1 cellular context compared by ENCODE assay signal in the genomic region with DNA sequence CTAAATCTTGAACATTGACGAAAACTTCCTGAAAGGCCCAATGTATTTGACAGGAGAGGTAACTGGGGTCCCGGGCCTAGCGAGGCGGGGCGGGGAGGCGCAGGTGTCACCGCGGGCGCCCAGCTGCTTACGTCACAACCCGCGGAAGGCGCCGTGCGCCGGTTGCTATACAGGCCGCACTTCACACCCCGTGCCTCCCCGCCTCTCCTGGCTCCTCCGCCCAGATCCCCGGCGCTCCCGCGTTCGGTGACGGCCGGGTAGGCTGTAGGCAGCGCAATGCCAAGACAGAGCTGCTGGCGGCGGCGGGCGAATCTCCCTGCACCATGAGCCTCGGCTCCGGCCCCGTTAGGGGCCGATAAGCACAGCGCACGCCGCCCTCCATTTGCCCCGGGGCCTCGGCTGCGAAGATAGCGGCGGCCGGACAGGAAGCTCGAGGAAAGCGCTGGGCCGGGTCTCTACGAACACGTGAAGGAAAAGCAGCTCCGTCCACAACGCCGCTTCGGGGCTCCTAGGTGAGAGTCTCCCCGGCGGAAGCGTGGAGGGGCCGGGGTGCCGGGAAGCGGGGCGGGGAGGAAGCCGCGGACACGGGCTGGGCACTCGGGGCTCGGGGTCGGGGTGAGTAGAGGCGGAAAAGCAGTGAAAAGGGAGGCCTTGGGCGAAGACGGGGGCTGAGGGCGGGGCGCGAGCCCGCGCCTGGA.
TF ChIP-seq lines count a peak whose summit lies in the region.

A gene with protein sequence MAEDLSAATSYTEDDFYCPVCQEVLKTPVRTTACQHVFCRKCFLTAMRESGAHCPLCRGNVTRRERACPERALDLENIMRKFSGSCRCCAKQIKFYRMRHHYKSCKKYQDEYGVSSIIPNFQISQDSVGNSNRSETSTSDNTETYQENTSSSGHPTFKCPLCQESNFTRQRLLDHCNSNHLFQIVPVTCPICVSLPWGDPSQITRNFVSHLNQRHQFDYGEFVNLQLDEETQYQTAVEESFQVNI (plus strand): TSS at position 151 of the 698 bp plus-strand sequence. CDS start 903 bp downstream, outside the sequence.

TF ChIP-seq in K562, 482 proteins besides CTCF, POLR2A, EP300 and RAD21 (continued from another document and continues in another):
- TF ChIP-seq, protein P1, sequence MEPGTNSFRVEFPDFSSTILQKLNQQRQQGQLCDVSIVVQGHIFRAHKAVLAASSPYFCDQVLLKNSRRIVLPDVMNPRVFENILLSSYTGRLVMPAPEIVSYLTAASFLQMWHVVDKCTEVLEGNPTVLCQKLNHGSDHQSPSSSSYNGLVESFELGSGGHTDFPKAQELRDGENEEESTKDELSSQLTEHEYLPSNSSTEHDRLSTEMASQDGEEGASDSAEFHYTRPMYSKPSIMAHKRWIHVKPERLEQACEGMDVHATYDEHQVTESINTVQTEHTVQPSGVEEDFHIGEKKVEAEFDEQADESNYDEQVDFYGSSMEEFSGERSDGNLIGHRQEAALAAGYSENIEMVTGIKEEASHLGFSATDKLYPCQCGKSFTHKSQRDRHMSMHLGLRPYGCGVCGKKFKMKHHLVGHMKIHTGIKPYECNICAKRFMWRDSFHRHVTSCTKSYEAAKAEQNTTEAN (CRISPR knock-in tag; IDR thresholded peaks at IDR 0.05) = no peak
- TF ChIP-seq MEF2A (IDR thresholded peaks at IDR 0.05; ENCODE audit: control insufficient read depth, low read depth, low read length) (no peak), HDAC3 (IDR thresholded peaks at IDR 0.05; ENCODE audit: borderline replicate concordance, partially characterized antibody) (no peak), MAFG (tag; conservative IDR thresholded peaks at IDR 0.05) (no peak), NR4A1 (CRISPR knock-in tag; IDR thresholded peaks at IDR 0.05) (no peak), NR4A1 (tag; IDR thresholded peaks at IDR 0.05) (peak; percentile 76), ZNF561 (CRISPR knock-in tag; conservative IDR thresholded peaks at IDR 0.05) (no peak), TEAD1 (CRISPR knock-in tag; IDR thresholded peaks at IDR 0.05) (peak in 1 of 2 experiments; percentile 69; a peak in 1 of 4 replicates), GATAD2B (IDR thresholded peaks at IDR 0.05; ENCODE audit: borderline replicate concordance) (no peak), ZNF217 (CRISPR knock-in tag; IDR thresholded peaks at IDR 0.05) (no peak), KLF6 (CRISPR knock-in tag; IDR thresholded peaks at IDR 0.05; ENCODE audit: borderline replicate concordance) (no peak), ZSCAN32 (CRISPR knock-in tag; IDR thresholded peaks at IDR 0.05) (no peak), PHB (CRISPR knock-in tag; IDR thresholded peaks at IDR 0.05) (0 out of 2 replicates have a peak, but pooled peaks have one; percentile 60), ZNF316 (IDR thresholded peaks at IDR 0.05) (no peak), GTF2E2 (tag; IDR thresholded peaks at IDR 0.05) (peak; percentile 93; the same call in 1 of the 2 replicates), MTF1 (CRISPR knock-in tag; IDR thresholded peaks at IDR 0.05; ENCODE audit: borderline replicate concordance) (no peak), KLF1 (tag; IDR thresholded peaks at IDR 0.05) (peak; percentile 86), SREBF2 (CRISPR knock-in tag; IDR thresholded peaks at IDR 0.05) (peak; percentile 92; the same call in 1 of the 2 replicates), NCOA4 (IDR thresholded peaks at IDR 0.05; ENCODE audit: partially characterized antibody) (no peak), FOXJ2 (tag; IDR thresholded peaks at IDR 0.05) (no peak), KAT2B (IDR thresholded peaks at IDR 0.05; ENCODE audit: low read depth, low read length) (no peak), ZNF830 (CRISPR knock-in tag; IDR thresholded peaks at IDR 0.05) (0 out of 2 replicates have a peak, but pooled peaks have one; percentile 50), IRF2 (CRISPR knock-in tag; IDR thresholded peaks at IDR 0.05) (no peak), POLR2G (IDR thresholded peaks at IDR 0.05; ENCODE audit: low read depth, low read length) (peak; percentile 95), TAF7 (tag; IDR thresholded peaks at IDR 0.05) (0 out of 2 replicates have a peak, but pooled peaks have one; percentile 62), HNRNPLL (IDR thresholded peaks at IDR 0.05; ENCODE audit: low read depth, low read length, poor library complexity, severe bottlenecking) (peak; percentile 87), ZNF584 (CRISPR knock-in tag; IDR thresholded peaks at IDR 0.05; ENCODE audit: low read depth) (0 out of 2 replicates have a peak, but pooled peaks have one; percentile 25), SPI1 (IDR thresholded peaks at IDR 0.05; ENCODE audit: borderline replicate concordance, low read depth, low read length) (no peak), ZNF583 (CRISPR knock-in tag; IDR thresholded peaks at IDR 0.05) (no peak), YY1 (IDR thresholded peaks at IDR 0.05; ENCODE audit: borderline replicate concordance in 1 of 3, control insufficient read depth in 1 of 3, extremely low read depth in 1 of 3, insufficient read depth in 3 of 3, insufficient read length in 1 of 3, insufficient replicate concordance in 2 of 3, low read depth in 1 of 3, low read length in 2 of 3) (peak in 1 of 3 experiments; percentile 51), TBP (optimal IDR thresholded peaks at IDR 0.05; ENCODE audit: low read depth, low read length) (peak; percentile 45), GABPB1 (CRISPR knock-in tag; IDR thresholded peaks at IDR 0.05) (peak; percentile 62; the same call in 1 of the 2 replicates), BRD9 (IDR thresholded peaks at IDR 0.05; ENCODE audit: low read depth, partially characterized antibody) (no peak), FOXM1 (IDR thresholded peaks at IDR 0.05; ENCODE audit: low read depth) (no peak), FOXM1 (CRISPR knock-in tag; IDR thresholded peaks at IDR 0.05; ENCODE audit: low read depth) (peak; percentile 62; the same call in 1 of the 2 replicates), CHCHD3 (CRISPR knock-in tag; IDR thresholded peaks at IDR 0.05) (no peak), TBL1XR1 (IDR thresholded peaks at IDR 0.05; ENCODE audit: low read length in 2 of 2) (0 out of 4 replicates have a peak, but pooled peaks of 1 of the 2 experiments have one; percentile 28), ZNF57 (CRISPR knock-in tag; IDR thresholded peaks at IDR 0.05) (no peak), SMARCA4 (IDR thresholded peaks at IDR 0.05) (no peak), ZNF134 (CRISPR knock-in tag; conservative IDR thresholded peaks at IDR 0.05) (no peak), CREB3L1 (IDR thresholded peaks at IDR 0.05; ENCODE audit: borderline replicate concordance, low read depth) (peak; percentile 81; the same call in 1 of the 2 replicates)
- TF ChIP-seq, protein P2, sequence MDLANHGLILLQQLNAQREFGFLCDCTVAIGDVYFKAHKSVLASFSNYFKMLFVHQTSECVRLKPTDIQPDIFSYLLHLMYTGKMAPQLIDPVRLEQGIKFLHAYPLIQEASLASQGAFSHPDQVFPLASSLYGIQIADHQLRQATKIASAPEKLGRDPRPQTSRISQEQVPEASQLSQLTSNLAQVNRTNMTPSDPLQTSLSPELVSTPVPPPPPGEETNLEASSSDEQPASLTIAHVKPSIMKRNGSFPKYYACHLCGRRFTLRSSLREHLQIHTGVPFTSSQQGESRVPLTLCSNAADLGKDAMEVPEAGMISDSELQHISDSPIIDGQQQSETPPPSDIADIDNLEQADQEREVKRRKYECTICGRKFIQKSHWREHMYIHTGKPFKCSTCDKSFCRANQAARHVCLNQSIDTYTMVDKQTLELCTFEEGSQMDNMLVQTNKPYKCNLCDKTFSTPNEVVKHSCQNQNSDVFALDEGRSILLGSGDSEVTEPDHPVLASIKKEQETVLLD (IDR thresholded peaks at IDR 0.05) = no peak
- TF ChIP-seq, protein P3, sequence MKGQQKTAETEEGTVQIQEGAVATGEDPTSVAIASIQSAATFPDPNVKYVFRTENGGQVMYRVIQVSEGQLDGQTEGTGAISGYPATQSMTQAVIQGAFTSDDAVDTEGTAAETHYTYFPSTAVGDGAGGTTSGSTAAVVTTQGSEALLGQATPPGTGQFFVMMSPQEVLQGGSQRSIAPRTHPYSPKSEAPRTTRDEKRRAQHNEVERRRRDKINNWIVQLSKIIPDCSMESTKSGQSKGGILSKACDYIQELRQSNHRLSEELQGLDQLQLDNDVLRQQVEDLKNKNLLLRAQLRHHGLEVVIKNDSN (CRISPR knock-in tag; IDR thresholded peaks at IDR 0.05) = no peak
- TF ChIP-seq, protein P4, sequence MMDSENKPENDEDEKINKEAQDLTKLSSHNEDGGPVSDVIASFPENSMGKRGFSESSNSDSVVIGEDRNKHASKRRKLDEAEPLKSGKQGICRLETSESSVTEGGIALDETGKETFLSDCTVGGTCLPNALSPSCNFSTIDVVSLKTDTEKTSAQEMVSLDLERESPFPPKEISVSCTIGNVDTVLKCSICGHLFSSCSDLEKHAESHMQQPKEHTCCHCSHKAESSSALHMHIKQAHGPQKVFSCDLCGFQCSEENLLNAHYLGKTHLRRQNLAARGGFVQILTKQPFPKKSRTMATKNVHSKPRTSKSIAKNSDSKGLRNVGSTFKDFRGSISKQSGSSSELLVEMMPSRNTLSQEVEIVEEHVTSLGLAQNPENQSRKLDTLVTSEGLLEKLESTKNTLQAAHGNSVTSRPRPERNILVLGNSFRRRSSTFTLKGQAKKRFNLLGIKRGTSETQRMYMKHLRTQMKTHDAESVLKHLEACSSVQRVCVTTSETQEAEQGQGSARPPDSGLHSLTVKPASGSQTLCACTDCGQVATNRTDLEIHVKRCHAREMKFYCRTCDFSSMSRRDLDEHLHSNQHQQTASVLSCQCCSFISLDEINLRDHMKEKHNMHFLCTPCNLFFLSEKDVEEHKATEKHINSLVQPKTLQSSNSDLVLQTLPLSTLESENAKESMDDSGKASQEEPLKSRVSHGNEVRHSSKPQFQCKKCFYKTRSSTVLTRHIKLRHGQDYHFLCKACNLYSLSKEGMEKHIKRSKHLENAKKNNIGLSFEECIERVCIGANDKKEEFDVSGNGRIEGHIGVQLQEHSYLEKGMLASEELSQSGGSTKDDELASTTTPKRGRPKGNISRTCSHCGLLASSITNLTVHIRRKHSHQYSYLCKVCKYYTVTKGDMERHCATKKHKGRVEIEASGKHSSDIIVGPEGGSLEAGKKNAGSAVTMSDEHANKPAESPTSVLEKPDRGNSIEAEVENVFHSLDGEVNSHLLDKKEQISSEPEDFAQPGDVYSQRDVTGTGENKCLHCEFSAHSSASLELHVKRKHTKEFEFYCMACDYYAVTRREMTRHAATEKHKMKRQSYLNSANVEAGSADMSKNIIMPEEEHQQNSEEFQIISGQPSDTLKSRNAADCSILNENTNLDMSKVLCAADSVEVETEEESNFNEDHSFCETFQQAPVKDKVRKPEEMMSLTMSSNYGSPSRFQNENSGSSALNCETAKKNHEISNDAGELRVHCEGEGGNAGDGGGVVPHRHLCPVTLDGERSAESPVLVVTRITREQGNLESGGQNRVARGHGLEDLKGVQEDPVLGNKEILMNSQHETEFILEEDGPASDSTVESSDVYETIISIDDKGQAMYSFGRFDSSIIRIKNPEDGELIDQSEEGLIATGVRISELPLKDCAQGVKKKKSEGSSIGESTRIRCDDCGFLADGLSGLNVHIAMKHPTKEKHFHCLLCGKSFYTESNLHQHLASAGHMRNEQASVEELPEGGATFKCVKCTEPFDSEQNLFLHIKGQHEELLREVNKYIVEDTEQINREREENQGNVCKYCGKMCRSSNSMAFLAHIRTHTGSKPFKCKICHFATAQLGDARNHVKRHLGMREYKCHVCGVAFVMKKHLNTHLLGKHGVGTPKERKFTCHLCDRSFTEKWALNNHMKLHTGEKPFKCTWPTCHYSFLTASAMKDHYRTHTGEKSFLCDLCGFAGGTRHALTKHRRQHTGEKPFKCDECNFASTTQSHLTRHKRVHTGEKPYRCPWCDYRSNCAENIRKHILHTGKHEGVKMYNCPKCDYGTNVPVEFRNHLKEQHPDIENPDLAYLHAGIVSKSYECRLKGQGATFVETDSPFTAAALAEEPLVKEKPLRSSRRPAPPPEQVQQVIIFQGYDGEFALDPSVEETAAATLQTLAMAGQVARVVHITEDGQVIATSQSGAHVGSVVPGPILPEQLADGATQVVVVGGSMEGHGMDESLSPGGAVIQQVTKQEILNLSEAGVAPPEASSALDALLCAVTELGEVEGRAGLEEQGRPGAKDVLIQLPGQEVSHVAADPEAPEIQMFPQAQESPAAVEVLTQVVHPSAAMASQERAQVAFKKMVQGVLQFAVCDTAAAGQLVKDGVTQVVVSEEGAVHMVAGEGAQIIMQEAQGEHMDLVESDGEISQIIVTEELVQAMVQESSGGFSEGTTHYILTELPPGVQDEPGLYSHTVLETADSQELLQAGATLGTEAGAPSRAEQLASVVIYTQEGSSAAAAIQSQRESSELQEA (IDR thresholded peaks at IDR 0.05; ENCODE audit: low read depth) = no peak
- TF ChIP-seq, protein P5, sequence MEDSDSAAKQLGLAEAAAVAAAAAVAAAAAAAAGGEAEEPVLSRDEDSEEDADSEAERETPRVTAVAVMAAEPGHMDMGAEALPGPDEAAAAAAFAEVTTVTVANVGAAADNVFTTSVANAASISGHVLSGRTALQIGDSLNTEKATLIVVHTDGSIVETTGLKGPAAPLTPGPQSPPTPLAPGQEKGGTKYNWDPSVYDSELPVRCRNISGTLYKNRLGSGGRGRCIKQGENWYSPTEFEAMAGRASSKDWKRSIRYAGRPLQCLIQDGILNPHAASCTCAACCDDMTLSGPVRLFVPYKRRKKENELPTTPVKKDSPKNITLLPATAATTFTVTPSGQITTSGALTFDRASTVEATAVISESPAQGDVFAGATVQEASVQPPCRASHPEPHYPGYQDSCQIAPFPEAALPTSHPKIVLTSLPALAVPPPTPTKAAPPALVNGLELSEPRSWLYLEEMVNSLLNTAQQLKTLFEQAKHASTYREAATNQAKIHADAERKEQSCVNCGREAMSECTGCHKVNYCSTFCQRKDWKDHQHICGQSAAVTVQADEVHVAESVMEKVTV (CRISPR knock-in tag; IDR thresholded peaks at IDR 0.05) = no peak
